In the genomic region with DNA sequence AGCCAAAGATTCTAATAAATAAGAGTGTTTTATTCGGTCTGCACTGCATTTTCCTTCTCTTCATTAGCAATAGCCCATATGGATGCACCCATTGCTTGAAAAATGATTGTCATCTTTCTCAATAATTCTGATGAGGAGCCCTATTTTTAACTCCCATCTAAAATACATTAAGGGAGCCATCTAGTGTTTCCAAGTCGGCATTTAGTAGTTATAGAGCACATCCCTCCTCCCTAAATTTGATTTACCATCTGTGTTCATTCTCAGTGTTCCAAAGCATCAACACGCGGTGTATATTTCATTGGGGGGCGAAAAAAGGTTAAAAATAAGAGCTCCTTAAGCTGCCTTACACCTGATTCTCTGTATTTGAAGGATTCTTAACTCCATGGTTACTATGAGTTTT, we compare ENCODE assay signal across 2 cellular contexts.
TF ChIP-seq lines count a peak whose summit lies in the region.

No MANE protein-coding gene starts in this region.

TF ChIP-seq in SK-N-SH, 30 proteins besides CTCF, POLR2A, EP300 and RAD21 (continued from another document):
- no peak for TF ChIP-seq USF2 (IDR thresholded peaks at IDR 0.05; ENCODE audit: borderline replicate concordance, low read depth, low read length)
- TF ChIP-seq TCF12 (IDR thresholded peaks at IDR 0.05), result no peak
- TF ChIP-seq, protein P1, sequence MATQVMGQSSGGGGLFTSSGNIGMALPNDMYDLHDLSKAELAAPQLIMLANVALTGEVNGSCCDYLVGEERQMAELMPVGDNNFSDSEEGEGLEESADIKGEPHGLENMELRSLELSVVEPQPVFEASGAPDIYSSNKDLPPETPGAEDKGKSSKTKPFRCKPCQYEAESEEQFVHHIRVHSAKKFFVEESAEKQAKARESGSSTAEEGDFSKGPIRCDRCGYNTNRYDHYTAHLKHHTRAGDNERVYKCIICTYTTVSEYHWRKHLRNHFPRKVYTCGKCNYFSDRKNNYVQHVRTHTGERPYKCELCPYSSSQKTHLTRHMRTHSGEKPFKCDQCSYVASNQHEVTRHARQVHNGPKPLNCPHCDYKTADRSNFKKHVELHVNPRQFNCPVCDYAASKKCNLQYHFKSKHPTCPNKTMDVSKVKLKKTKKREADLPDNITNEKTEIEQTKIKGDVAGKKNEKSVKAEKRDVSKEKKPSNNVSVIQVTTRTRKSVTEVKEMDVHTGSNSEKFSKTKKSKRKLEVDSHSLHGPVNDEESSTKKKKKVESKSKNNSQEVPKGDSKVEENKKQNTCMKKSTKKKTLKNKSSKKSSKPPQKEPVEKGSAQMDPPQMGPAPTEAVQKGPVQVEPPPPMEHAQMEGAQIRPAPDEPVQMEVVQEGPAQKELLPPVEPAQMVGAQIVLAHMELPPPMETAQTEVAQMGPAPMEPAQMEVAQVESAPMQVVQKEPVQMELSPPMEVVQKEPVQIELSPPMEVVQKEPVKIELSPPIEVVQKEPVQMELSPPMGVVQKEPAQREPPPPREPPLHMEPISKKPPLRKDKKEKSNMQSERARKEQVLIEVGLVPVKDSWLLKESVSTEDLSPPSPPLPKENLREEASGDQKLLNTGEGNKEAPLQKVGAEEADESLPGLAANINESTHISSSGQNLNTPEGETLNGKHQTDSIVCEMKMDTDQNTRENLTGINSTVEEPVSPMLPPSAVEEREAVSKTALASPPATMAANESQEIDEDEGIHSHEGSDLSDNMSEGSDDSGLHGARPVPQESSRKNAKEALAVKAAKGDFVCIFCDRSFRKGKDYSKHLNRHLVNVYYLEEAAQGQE (IDR thresholded peaks at IDR 0.05; ENCODE audit: low read depth, low read length), result no peak
- TF ChIP-seq FOXJ3 (CRISPR knock-in tag; IDR thresholded peaks at IDR 0.05), result no peak
TF ChIP-seq in SK-N-SH: peak in this region for 0.

TF ChIP-seq in SK-N-SH treated with all-trans-retinoic acid at 6 μM for 48 hours, 23 proteins besides CTCF, POLR2A, EP300 and RAD21 (continued from another document):
- TF ChIP-seq TSHZ2 (CRISPR knock-in tag; IDR thresholded peaks at IDR 0.05) (no peak), CSDC2 (CRISPR knock-in tag; IDR thresholded peaks at IDR 0.05) (no peak), RARB (CRISPR knock-in tag; IDR thresholded peaks at IDR 0.05) (no peak), OSR1 (CRISPR knock-in tag; IDR thresholded peaks at IDR 0.05) (no peak), ZFP30 (CRISPR knock-in tag; IDR thresholded peaks at IDR 0.05) (no peak), SNAI2 (CRISPR knock-in tag; IDR thresholded peaks at IDR 0.05) (no peak), BACH2 (CRISPR knock-in tag; IDR thresholded peaks at IDR 0.05; ENCODE audit: borderline replicate concordance) (no peak), ZC3H10 (CRISPR knock-in tag; IDR thresholded peaks at IDR 0.05) (no peak), ARNTL (CRISPR knock-in tag; IDR thresholded peaks at IDR 0.05; ENCODE audit: borderline replicate concordance, low read depth) (no peak)
- TF ChIP-seq, protein P2, sequence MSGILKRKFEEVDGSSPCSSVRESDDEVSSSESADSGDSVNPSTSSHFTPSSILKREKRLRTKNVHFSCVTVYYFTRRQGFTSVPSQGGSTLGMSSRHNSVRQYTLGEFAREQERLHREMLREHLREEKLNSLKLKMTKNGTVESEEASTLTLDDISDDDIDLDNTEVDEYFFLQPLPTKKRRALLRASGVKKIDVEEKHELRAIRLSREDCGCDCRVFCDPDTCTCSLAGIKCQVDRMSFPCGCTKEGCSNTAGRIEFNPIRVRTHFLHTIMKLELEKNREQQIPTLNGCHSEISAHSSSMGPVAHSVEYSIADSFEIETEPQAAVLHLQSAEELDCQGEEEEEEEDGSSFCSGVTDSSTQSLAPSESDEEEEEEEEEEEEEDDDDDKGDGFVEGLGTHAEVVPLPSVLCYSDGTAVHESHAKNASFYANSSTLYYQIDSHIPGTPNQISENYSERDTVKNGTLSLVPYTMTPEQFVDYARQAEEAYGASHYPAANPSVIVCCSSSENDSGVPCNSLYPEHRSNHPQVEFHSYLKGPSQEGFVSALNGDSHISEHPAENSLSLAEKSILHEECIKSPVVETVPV (CRISPR knock-in tag; IDR thresholded peaks at IDR 0.05), result no peak
- TF ChIP-seq, protein P3, sequence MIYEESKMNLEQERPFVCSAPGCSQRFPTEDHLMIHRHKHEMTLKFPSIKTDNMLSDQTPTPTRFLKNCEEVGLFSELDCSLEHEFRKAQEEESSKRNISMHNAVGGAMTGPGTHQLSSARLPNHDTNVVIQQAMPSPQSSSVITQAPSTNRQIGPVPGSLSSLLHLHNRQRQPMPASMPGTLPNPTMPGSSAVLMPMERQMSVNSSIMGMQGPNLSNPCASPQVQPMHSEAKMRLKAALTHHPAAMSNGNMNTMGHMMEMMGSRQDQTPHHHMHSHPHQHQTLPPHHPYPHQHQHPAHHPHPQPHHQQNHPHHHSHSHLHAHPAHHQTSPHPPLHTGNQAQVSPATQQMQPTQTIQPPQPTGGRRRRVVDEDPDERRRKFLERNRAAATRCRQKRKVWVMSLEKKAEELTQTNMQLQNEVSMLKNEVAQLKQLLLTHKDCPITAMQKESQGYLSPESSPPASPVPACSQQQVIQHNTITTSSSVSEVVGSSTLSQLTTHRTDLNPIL (CRISPR knock-in tag; IDR thresholded peaks at IDR 0.05; ENCODE audit: low read depth), result no peak
